ENCODE assay signal across 5 cellular contexts in genomic region chr16:8917336-8917735, GRCh38. TPM values are rescaled to one million over a fixed set of nuclear protein-coding genes. Genes with fewer than 3 reads are reported as not detected.
"Had no signal": no experiment of that assay in that cellular context is flagged by ENCODE, and none has a peak within 500 bp of the region (broad histone marks: within the 10 kb centered on the region; RNA-seq: fewer than 3 reads in every experiment).

No MANE protein-coding gene starts in this region.

RNA-seq across cellular contexts. Expression of gene LITAFD, which starts 35.2 kb away (rescaled TPM):
- total RNA-seq: GM23248, H1, H9, HT-29, K562 had no signal
- polyA plus RNA-seq: GM23248, H1, K562 had no signal
